Comparison of ENCODE assay signal across 21 cellular contexts in genomic region chr13:113119822-113120189, GRCh38. TPM values are rescaled to one million over a fixed set of nuclear protein-coding genes. Genes with fewer than 3 reads are reported as not detected.
"Had no signal": no experiment of that assay in that cellular context is flagged by ENCODE, and none has a peak within 500 bp of the region (broad histone marks: within the 10 kb centered on the region; RNA-seq: fewer than 3 reads in every experiment).

No MANE protein-coding gene starts in this region.

- FAIRE-seq: endometrium, frontal cortex, islet of Langerhans, small intestine had no signal

- H3K4me1 ChIP-seq: colonic mucosa, lower lobe of right lung had no signal

- H3K4me3 ChIP-seq: colonic mucosa, dorsolateral prefrontal cortex, heart right ventricle, left ventricle myocardium inferior, lower lobe of right lung, right atrium auricular region had no signal

- H3K27ac ChIP-seq: colonic mucosa, dorsolateral prefrontal cortex, heart right ventricle, left ventricle myocardium inferior, lower lobe of right lung, right atrium auricular region had no signal

- H3K9me3 ChIP-seq: colonic mucosa, heart right ventricle, left ventricle myocardium inferior, lower lobe of right lung, right atrium auricular region had no signal

- H3K36me3 ChIP-seq: colonic mucosa, heart right ventricle, left ventricle myocardium inferior, lower lobe of right lung, right atrium auricular region had no signal

- ATAC-seq: esophagus mucosa, heart right ventricle, lower lobe of right lung had no signal

- H3K27me3 ChIP-seq: colonic mucosa, dorsolateral prefrontal cortex, heart right ventricle, right atrium auricular region had no signal

- DNase-seq: colonic mucosa; effector memory CD4-positive, alpha-beta T cell; heart right ventricle; hypothalamus; left ventricle myocardium inferior; lower lobe of right lung; naive B cell; occipital lobe; small intestine; stimulated activated CD4-positive, alpha-beta T cell treated with anti-CD3 and anti-CD28 coated beads, Interleukin-12 subunit alpha, Interleukin-12 subunit beta, amount 100 ng/mL, for 4 hours; stimulated activated naive CD4-positive, alpha-beta T cell; trophoblast cell had no signal

RNA-seq across cellular contexts. Expression of gene F10, which starts 2.8 kb away (rescaled TPM):
- total RNA-seq: glomerular endothelial cell had no signal

RNA-seq across cellular contexts. Expression of gene F7, which starts 14.2 kb away (rescaled TPM):
- total RNA-seq: esophagus mucosa, fibroblast of lung, glomerular endothelial cell, left ventricle myocardium inferior, lower lobe of right lung had no signal
- polyA plus RNA-seq: fibroblast of lung had no signal

RNA-seq across cellular contexts. Expression of gene PROZ, which starts 38.6 kb away (rescaled TPM):
- total RNA-seq: cerebellum, colonic mucosa, esophagus mucosa, fibroblast of lung, frontal cortex, glomerular endothelial cell, left ventricle myocardium inferior, lower lobe of right lung, occipital lobe, right atrium auricular region had no signal
- polyA plus RNA-seq: fibroblast of lung, small intestine had no signal
